In the genomic region with DNA sequence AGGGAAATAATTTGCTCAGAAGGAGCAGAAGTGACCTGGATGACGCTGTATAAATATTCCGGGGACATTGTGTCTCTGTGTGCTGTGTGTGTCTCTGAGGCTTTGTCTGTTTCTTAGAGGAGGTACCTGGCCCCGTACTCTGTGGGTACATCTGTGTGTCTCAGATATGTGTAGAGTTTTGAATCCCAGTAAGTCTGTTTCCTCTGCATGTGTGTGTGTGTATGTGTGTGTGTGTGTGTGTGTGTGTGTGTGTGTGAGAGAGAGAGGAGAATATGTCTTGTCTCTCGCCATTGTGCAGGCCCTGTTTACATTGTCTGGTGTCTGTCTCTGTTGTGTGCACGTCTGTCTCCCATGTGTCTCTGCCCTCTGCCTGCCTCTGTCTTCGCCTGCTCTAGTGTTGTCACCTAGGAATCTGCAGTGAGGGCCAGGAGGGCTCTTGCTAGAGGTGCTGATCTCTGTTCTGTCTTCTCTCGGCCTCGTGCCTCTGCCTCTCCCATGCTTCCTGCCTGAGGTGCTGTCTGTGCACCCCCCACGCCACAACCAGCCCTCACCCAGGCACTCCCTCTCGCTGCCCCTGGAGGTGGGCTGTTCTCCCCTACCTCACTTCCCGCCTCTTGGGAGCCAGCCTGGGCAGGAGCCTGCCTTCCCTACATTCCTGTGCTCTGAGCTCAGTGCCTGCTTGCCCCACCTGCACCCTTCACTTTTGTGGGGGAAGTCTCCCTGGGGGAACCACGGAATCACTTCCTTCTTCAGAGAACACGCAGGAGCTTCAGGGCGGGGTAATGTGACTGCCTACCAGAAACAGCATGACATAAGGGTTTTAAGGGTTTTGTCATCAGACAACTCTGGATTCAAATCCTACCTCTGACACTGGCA, we compare ENCODE assay signal across 8 cellular contexts. TPM values are rescaled to one million over a fixed set of nuclear protein-coding genes. Genes with fewer than 3 reads are reported as not detected.
DNase-seq lines count a peak whose midpoint lies in the region; ATAC-seq and TF ChIP-seq lines count a peak whose summit lies in the region.

No MANE protein-coding gene starts in this region.

- no peak overlapping the region for H2AFZ ChIP-seq in DND-41 (ENCODE audit: low read depth, low read length)

- peak; percentile 48 for DNase-seq in DND-41
- DNase-seq in HT1080 (ENCODE audit: low read depth) = peak; percentile 83
- DNase-seq in activated CD4-positive, alpha-beta T cell treated with anti-CD3 and anti-CD28 coated beads for 48 hours = peak; percentile 56
- peak; percentile 72 for DNase-seq in naive B cell
- DNase-seq in uterus = no peak
- no peak for DNase-seq in foreskin melanocyte

- TF ChIP-seq POLR2A in uterus (IDR thresholded peaks at IDR 0.05) = no peak

- peaks cover 46% of the 10 kb centered on the region for H4K20me1 ChIP-seq in DND-41 (ENCODE audit: insufficient read depth, low read length)

- peaks cover 52% of the 10 kb centered on the region for H3K4me1 ChIP-seq in DND-41 (ENCODE audit: insufficient read depth, low read length)
- H3K4me1 ChIP-seq in endocrine pancreas (ENCODE audit: control insufficient read depth, insufficient read depth, low read length) = no peaks in the 10 kb centered on the region
- peaks cover 3 to 49% of the 10 kb centered on the region in 2 donors for H3K4me1 ChIP-seq in uterus

- no peaks in the 10 kb centered on the region for H3K9me3 ChIP-seq in DND-41 (ENCODE audit: insufficient read depth, low read length, severe bottlenecking)
- no peaks in the 10 kb centered on the region for H3K9me3 ChIP-seq in endocrine pancreas (ENCODE audit: control insufficient read depth, low read length)
- H3K9me3 ChIP-seq in uterus = no peaks in the 10 kb centered on the region

- peak overlapping the region in 1 of 2 experiments; percentile 52; a peak in 1 of 4 replicates for H3K4me3 ChIP-seq in DND-41 (ENCODE audit: low read depth in 1 of 2, low read length in 2 of 2)
- peak overlapping the region; percentile 51 for H3K4me3 ChIP-seq in endocrine pancreas (ENCODE audit: control insufficient read depth, insufficient read depth, low read length)
- peak overlapping the region; percentile 26 to 39 for H3K4me3 ChIP-seq in uterus

- peak overlapping the region; percentile 61 for H3K4me2 ChIP-seq in DND-41 (ENCODE audit: insufficient read depth, low read length)

- H3K27me3 Mint-ChIP-seq in naive B cell = no peaks in the 10 kb centered on the region

- peaks cover 4 to 10% of the 10 kb centered on the region in 2 donors for H3K36me3 Mint-ChIP-seq in naive B cell

- TF ChIP-seq CTCF in DND-41 (IDR thresholded peaks at IDR 0.05; ENCODE audit: borderline replicate concordance, extremely low read depth, low read length, poor library complexity, severe bottlenecking) (no peak), uterus (IDR thresholded peaks at IDR 0.05) (no peak)

- peak; percentile 16; the same call in 1 of the 3 replicates for ATAC-seq in DND-41 (ENCODE audit: insufficient read depth, low read depth)
- ATAC-seq in naive B cell (ENCODE audit: low read depth in 2 of 2) = peak; percentile 93
- no peak for ATAC-seq in HG03039 (IDR thresholded peaks at IDR 0.05; ENCODE audit: unreplicated experiment)

- H3K9ac ChIP-seq in DND-41 (ENCODE audit: low read depth, low read length) (peak overlapping the region; percentile 59), endocrine pancreas (ENCODE audit: control insufficient read depth, insufficient read depth, low read length) (peak overlapping the region; percentile 32)

- peaks cover 0 to 4% (median 0%) of the 10 kb centered on the region in 7 donors for H3K9me3 Mint-ChIP-seq in naive B cell

- H3K27ac ChIP-seq in DND-41 (ENCODE audit: low read length) = peak overlapping the region; percentile 84
- peak overlapping the region; percentile 84 to 100 for H3K27ac ChIP-seq in uterus

- H3K27ac Mint-ChIP-seq in naive B cell = peak overlapping the region; percentile 70 to 99 (median 98)

- H3K27me3 ChIP-seq in DND-41 (ENCODE audit: insufficient read depth, low read length, poor library complexity) = no peaks in the 10 kb centered on the region
- H3K27me3 ChIP-seq in endocrine pancreas (ENCODE audit: control insufficient read depth, insufficient read depth, low read length) = no peaks in the 10 kb centered on the region
- no peaks in the 10 kb centered on the region for H3K27me3 ChIP-seq in uterus

- H3K36me3 ChIP-seq in DND-41 (ENCODE audit: insufficient read depth, low read length) (peaks cover 38% of the 10 kb centered on the region), endocrine pancreas (ENCODE audit: control insufficient read depth, insufficient read depth, low read length) (no peaks in the 10 kb centered on the region), uterus (no peaks in the 10 kb centered on the region)

- intact Hi-C loops in uterus (cut with DNase I; ENCODE audit: low total_unique reads) = no loop called here

- peaks cover 99% of the 10 kb centered on the region for H3K79me2 ChIP-seq in DND-41 (ENCODE audit: insufficient read depth, low read length)

- peak overlapping the region; percentile 75 to 91 (median 83) for H3K4me3 Mint-ChIP-seq in naive B cell

- peaks cover 63 to 74% (median 69%) of the 10 kb centered on the region in 3 donors for H3K4me1 Mint-ChIP-seq in naive B cell

RNA-seq across cellular contexts. Expression of gene MAP7D1, which starts 5.9 kb away (rescaled TPM):
- 200 and 234 TPM in 2 replicates for total RNA-seq in HT1080 (2014; rRNA removed; shearing (Covaris generic))
- 173 and 193 TPM in 2 replicates for polyA plus RNA-seq in HT1080 (2015; cell fraction: cytosol; rRNA removed)
- polyA plus RNA-seq in HT1080 (2015; cell fraction: nucleus; rRNA removed) = 131 and 147 TPM in 2 replicates
- polyA plus RNA-seq in naive B cell (ENCODE audit: low read depth in 6 of 6) = 10 to 100 TPM in 1 of 6 donors, 1 to 10 TPM in 5; 2.6 to 12.5 (median 5.3) TPM
- total RNA-seq in uterus = 100 to 1,000 TPM in 1 of 4 donors, 10 to 100 TPM in 3; 53.5 to 115 (median 77.3) TPM

RNA-seq across cellular contexts. Expression of gene TRAPPC3, which starts 12.6 kb away (rescaled TPM):
- total RNA-seq in HT1080 (2014; rRNA removed; shearing (Covaris generic)) = 97.2 and 112 TPM in 2 replicates
- polyA plus RNA-seq in HT1080 (2015; cell fraction: cytosol; rRNA removed) = 141 and 145 TPM in 2 replicates
- polyA plus RNA-seq in HT1080 (2015; cell fraction: nucleus; rRNA removed) = 75.1 and 98.2 TPM in 2 replicates
- 100 to 1,000 TPM; 103 to 185 (median 109) TPM for polyA plus RNA-seq in naive B cell (ENCODE audit: low read depth in 6 of 6)
- 10 to 100 TPM; 10.6 to 70.6 (median 38.1) TPM for total RNA-seq in uterus

RNA-seq across cellular contexts. Expression of gene COL8A2, which starts 36.9 kb away (rescaled TPM):
- 1.2 and 1.5 TPM in 2 replicates for total RNA-seq in HT1080 (2014; rRNA removed; shearing (Covaris generic))
- 1.1 TPM in 2 replicates for polyA plus RNA-seq in HT1080 (2015; cell fraction: cytosol; rRNA removed)
- polyA plus RNA-seq in HT1080 (2015; cell fraction: nucleus; rRNA removed) = 2.8 and 2.9 TPM in 2 replicates
- under 1 TPM in 3 of 6 donors, not detected in 3; 0.10 to 0.25 (median 0.19) TPM for polyA plus RNA-seq in naive B cell (ENCODE audit: low read depth in 6 of 6)
- 10 to 100 TPM in 1 of 4 donors, 1 to 10 TPM in 3; 1.2 to 16.6 (median 5.8) TPM for total RNA-seq in uterus

Comparison
In these comparisons a context has a peak if more than half of its experiments do, and no peak if none do; other contexts are left out.
1. DNase-seq: peak in DND-41 (single experiment), HT1080 (single experiment), activated CD4-positive, alpha-beta T cell treated with anti-CD3 and anti-CD28 coated beads for 48 hours (single experiment) and naive B cell (single experiment); none in uterus (0 of 2) and foreskin melanocyte (single experiment).